In genomic region chr3:98901465-98902174, GRCh38 we compare ENCODE assay signal across 8 cellular contexts. TPM values are rescaled to one million over a fixed set of nuclear protein-coding genes. Genes with fewer than 3 reads are reported as not detected.
DNase-seq lines count a peak whose midpoint lies in the region; ATAC-seq and TF ChIP-seq lines count a peak whose summit lies in the region.

Gene DCBLD2, minus strand, starts transcription at chr3:98901695. Its CDS starts 369 bp downstream, at chr3:98901326.

- no peak for TF ChIP-seq CTCF in A673 (conservative IDR thresholded peaks at IDR 0.05; ENCODE audit: low read depth, low read length)
- TF ChIP-seq CTCF in activated B cell treated with CpG ODN at 0.5 μM for 24 hours (IDR thresholded peaks at IDR 0.05): no peak

- H3K4me3 Mint-ChIP-seq in activated B cell treated with CpG ODN at 0.5 μM for 24 hours: peak within 1 kb of the TSS; percentile 88

- H3K27me3 Mint-ChIP-seq in activated B cell treated with CpG ODN at 0.5 μM for 24 hours: peaks cover 12% of the 10 kb centered on the region

- no peaks in the 10 kb centered on the region for H3K9me3 ChIP-seq in A673 (ENCODE audit: low read depth, low read length, poor library complexity, severe bottlenecking)

- peaks cover 19% of the 10 kb centered on the region for H3K4me1 Mint-ChIP-seq in activated B cell treated with CpG ODN at 0.5 μM for 24 hours

- H3K27me3 ChIP-seq in A673 (replicated peaks; ENCODE audit: insufficient read depth, low read depth, low read length, poor library complexity): no peaks in the 10 kb centered on the region

- DNase-seq in A673 (ENCODE audit: low spot score) (peak; percentile 100), NCI-H2171 (lab: John Stamatoyannopoulos, UW) (peak; percentile 99), activated B cell treated with CpG ODN at 0.5 μM for 24 hours (peak; percentile 86), caudate nucleus (lab: John Stamatoyannopoulos, UW) (peak; percentile 72 to 100 (median 99)), iPS-NIHi11 (ENCODE audit: low spot score) (peak; percentile 99)

- BruUV-seq in A673 (replicated peaks; lab: Mats Ljungman, UMichigan): no TSS peak

- CTCF ChIA-PET in A673 (lab: Charles Lee) (interaction anchor here (1.0 kb wide), 1 partner anchor 93 kb away, joined by 3 read pairs; no protein-coding TSS in a partner anchor), activated B cell treated with CpG ODN at 0.5 μM for 24 hours (lab: Charles Lee) (interaction anchor here (0.9 kb wide), 1 partner anchor 11 kb away, joined by 3 read pairs; no protein-coding TSS in a partner anchor)

- no peaks in the 10 kb centered on the region for H3K36me3 ChIP-seq in A673 (ENCODE audit: insufficient read depth, low read length, poor library complexity, severe bottlenecking)

- peaks cover 7% of the 10 kb centered on the region for H3K4me1 ChIP-seq in A673 (ENCODE audit: insufficient read depth, low read length, poor library complexity, severe bottlenecking)

- ATAC-seq in GM18868 (IDR thresholded peaks at IDR 0.05; ENCODE audit: unreplicated experiment): peak; percentile 98
- ATAC-seq in HG03103 (IDR thresholded peaks at IDR 0.05; ENCODE audit: low read depth, unreplicated experiment): peak; percentile 98
- ATAC-seq in activated B cell treated with CpG ODN at 0.5 μM for 24 hours (ENCODE audit: low read depth): peak; percentile 98

- intact Hi-C loops in A673 (cut with micrococcal nuclease; ENCODE audit: unreplicated experiment) (loop anchor here (5.0 kb wide), 3 partner anchors 66 to 276 kb away; no protein-coding TSS in a partner anchor), activated B cell treated with CpG ODN at 0.5 μM for 24 hours (cut with micrococcal nuclease) (loop anchor here (1.0 to 5.0 kb wide), 6 partner anchors 309 to 1499 kb away; partner anchors contain the start of genes ARL6, CMSS1, CPOX and LNP1)

- peak within 1 kb of the TSS; percentile 73 for H3K27ac Mint-ChIP-seq in activated B cell treated with CpG ODN at 0.5 μM for 24 hours

- POLR2A ChIA-PET in A673 (lab: Charles Lee; ENCODE audit: low non-redundant PET) (interaction anchor here (0.5 to 0.7 kb wide), 2 partner anchors 10 to 11 kb away, joined by 3 read pairs; no protein-coding TSS in a partner anchor), activated B cell treated with CpG ODN at 0.5 μM for 24 hours (lab: Charles Lee) (interaction anchor here (1.0 to 1.3 kb wide), 2 partner anchors 308 to 379 kb away, joined by 3 to 5 read pairs; partner anchors contain the start of genes CLDND1 and CPOX)

- H3K4me3 ChIP-seq in A673 (ENCODE audit: low read depth, low read length, poor library complexity, severe bottlenecking) (peak within 1 kb of the TSS; percentile 72), skin epidermis (peak within 1 kb of the TSS; percentile 52 to 94 (median 70))

- H3K27ac ChIP-seq in A673 (ENCODE audit: low read depth, low read length, poor library complexity, severe bottlenecking): peak within 1 kb of the TSS; percentile 85
- peak within 1 kb of the TSS; percentile 97 for H3K27ac ChIP-seq in caudate nucleus (ENCODE audit: low read depth, low read length)
- peak within 1 kb of the TSS; percentile 22 to 95 (median 86) for H3K27ac ChIP-seq in skin epidermis

- H3K9me3 Mint-ChIP-seq in activated B cell treated with CpG ODN at 0.5 μM for 24 hours: no peaks in the 10 kb centered on the region

- H3K36me3 Mint-ChIP-seq in activated B cell treated with CpG ODN at 0.5 μM for 24 hours (ENCODE audit: low read depth): peaks cover 3% of the 10 kb centered on the region

RNA-seq across cellular contexts. Expression of gene DCBLD2, which starts in this region (rescaled TPM):
- total RNA-seq in A673 (2021) (29.9 and 33.6 TPM in 2 replicates), activated B cell treated with CpG ODN at 0.5 μM for 24 hours (0.95 and 1.8 TPM in 2 replicates)

Comparison
In these comparisons a context has a peak if more than half of its experiments do, and no peak if none do; other contexts are left out.
1. Peak in every context shown above with its lines: DNase-seq, ATAC-seq, H3K4me3 ChIP-seq and H3K27ac ChIP-seq.
2. RNA of gene DCBLD2 (total RNA-seq): 29.9 to 33.6 TPM in A673; 0.95 to 1.8 TPM in activated B cell treated with CpG ODN at 0.5 μM for 24 hours; every median in the first group is over 10 times any median in the second.